Comparison of ENCODE assay signal across 13 cellular contexts in the genomic region with DNA sequence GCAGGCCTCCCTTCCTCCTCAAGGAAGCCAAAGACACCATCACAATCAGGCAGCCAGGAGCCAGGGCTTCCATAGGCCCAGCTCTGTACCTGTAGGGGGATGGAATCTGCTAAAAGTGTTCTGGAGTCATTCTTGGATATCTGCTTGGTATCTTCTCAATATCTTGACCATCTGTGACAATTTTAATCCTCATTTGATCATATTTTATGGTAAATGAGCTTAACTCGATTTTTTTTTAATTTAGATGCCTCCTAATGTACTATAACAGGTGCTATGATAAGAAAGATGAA. TPM values are rescaled to one million over a fixed set of nuclear protein-coding genes. Genes with fewer than 3 reads are reported as not detected.
DNase-seq lines count a peak whose midpoint lies in the region; ATAC-seq and TF ChIP-seq lines count a peak whose summit lies in the region.
"Had no signal": no experiment of that assay in that cellular context is flagged by ENCODE, and none has a peak within 500 bp of the region (broad histone marks: within the 10 kb centered on the region; RNA-seq: fewer than 3 reads in every experiment).

No MANE protein-coding gene starts in this region.

- no peak overlapping the region for H3K9ac ChIP-seq in SK-N-MC (ENCODE audit: insufficient read length)
- H3K9ac ChIP-seq in iPS-20b (ENCODE audit: low read depth, low read length) = no peak overlapping the region

- no peak for TF ChIP-seq POLR2A in stomach (IDR thresholded peaks at IDR 0.05)

- intact Hi-C loops in stomach (cut with DNase I; ENCODE audit: low total_unique reads) = no loop called here

- no peaks in the 10 kb centered on the region; the same call in 1 of the 2 replicates for H3K27me3 ChIP-seq in iPS-20b (ENCODE audit: insufficient read depth, low read length)
- no peaks in the 10 kb centered on the region for H3K27me3 ChIP-seq in stomach

- H3K9me3 ChIP-seq in SK-N-MC (ENCODE audit: low read depth, low read length) = no peaks in the 10 kb centered on the region
- H3K9me3 ChIP-seq in iPS-20b (ENCODE audit: insufficient read depth, low read depth, low read length) = no peaks in the 10 kb centered on the region
- no peaks in the 10 kb centered on the region for H3K9me3 ChIP-seq in stomach
- H3K9me3 ChIP-seq: neutrophil had no signal

- peaks cover 29% of the 10 kb centered on the region; the same call in 1 of the 2 replicates for H3K4me1 ChIP-seq in iPS-20b (ENCODE audit: insufficient read depth, low read length)
- H3K4me1 ChIP-seq in stomach = peaks cover 21 to 41% (median 33%) of the 10 kb centered on the region in 4 donors

- H3K36me3 ChIP-seq in SK-N-MC (ENCODE audit: insufficient read depth, low read length) (peaks cover 6% of the 10 kb centered on the region; the same call in 1 of the 2 replicates), iPS-20b (ENCODE audit: insufficient read depth, low read depth, low read length) (no peaks in the 10 kb centered on the region), stomach (no peaks in the 10 kb centered on the region)
- H3K36me3 ChIP-seq: neutrophil had no signal

- H3K27ac ChIP-seq in SK-N-MC (0 out of 2 replicates have a peak overlapping the region, but pooled peaks have one; percentile 47), iPS-20b (ENCODE audit: low read length) (peak overlapping the region; percentile 48), stomach (peak overlapping the region; percentile 1 to 99 (median 58))
- H3K27ac ChIP-seq: neutrophil had no signal

- H3K4me3 ChIP-seq in GM12875 (ENCODE audit: low read depth, low read length) (peak overlapping the region; percentile 3), SK-N-MC (no peak overlapping the region), iPS-20b (ENCODE audit: low read length) (no peak overlapping the region), stomach (no peak overlapping the region)

- ATAC-seq in GM18502 (IDR thresholded peaks at IDR 0.05; ENCODE audit: poor library complexity, unreplicated experiment) = no peak

- 44 to 62% (median 59%) methylated on average over 1 of the region's 1 CpG for WGBS in stomach, 5 donors

- no peak for TF ChIP-seq CTCF in GM12875 (IDR thresholded peaks at IDR 0.05; ENCODE audit: borderline replicate concordance, insufficient read depth, low read depth, low read length)
- no peak for TF ChIP-seq CTCF in stomach (IDR thresholded peaks at IDR 0.05)

- DNase-seq in SK-N-MC (ENCODE audit: low read depth, low spot score) (no peak), stomach (no peak), amniotic stem cell (lab: John Stamatoyannopoulos, UW) (no peak), DMS114 treated with DMSO at 0.1 percent for 48 hours (lab: John Stamatoyannopoulos, UW; ENCODE audit: unreplicated experiment) (no peak), NCI-H1092 treated with DMSO at 0.1 percent for 48 hours (lab: John Stamatoyannopoulos, UW) (no peak)
- DNase-seq: activated naive CD4-positive, alpha-beta T cell treated with anti-CD3 and anti-CD28 coated beads, Interleukin-2, amount 50 U/mL, for 16 hours; cerebellar nuclear complex; DMS79 treated with DMSO at 0.1 percent for 48 hours; stimulated activated CD4-positive, alpha-beta T cell treated with anti-CD3 and anti-CD28 coated beads, Interleukin-12 subunit alpha, Interleukin-12 subunit beta, amount 100 ng/mL, for 4 hours had no signal

- TF ChIP-seq EP300 in stomach (IDR thresholded peaks at IDR 0.05) = no peak

RNA-seq across cellular contexts. Expression of a gene that starts 3.2 kb away (rescaled TPM):
- 10 to 100 TPM in 4 of 5 donors, 1 to 10 TPM in 1; 7.5 to 49.0 (median 30.4) TPM for total RNA-seq in stomach
- 10 to 100 TPM; 10.1 to 13.1 (median 12.0) TPM for polyA plus RNA-seq in stomach
